ENCODE assay signal across 1 cellular context in genomic region chr12:49505672-49506071, GRCh38.
TF ChIP-seq lines count a peak whose summit lies in the region.

No MANE protein-coding gene starts in this region.

TF ChIP-seq in SK-N-SH, 30 proteins besides CTCF, POLR2A, EP300 and RAD21 (continued from another document):
- TF ChIP-seq ZBTB33 (IDR thresholded peaks at IDR 0.05; ENCODE audit: borderline replicate concordance, low read depth), result no peak
- TF ChIP-seq, protein P1, sequence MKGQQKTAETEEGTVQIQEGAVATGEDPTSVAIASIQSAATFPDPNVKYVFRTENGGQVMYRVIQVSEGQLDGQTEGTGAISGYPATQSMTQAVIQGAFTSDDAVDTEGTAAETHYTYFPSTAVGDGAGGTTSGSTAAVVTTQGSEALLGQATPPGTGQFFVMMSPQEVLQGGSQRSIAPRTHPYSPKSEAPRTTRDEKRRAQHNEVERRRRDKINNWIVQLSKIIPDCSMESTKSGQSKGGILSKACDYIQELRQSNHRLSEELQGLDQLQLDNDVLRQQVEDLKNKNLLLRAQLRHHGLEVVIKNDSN (IDR thresholded peaks at IDR 0.05; ENCODE audit: borderline replicate concordance, low read depth), result no peak
- TF ChIP-seq TAF1 (IDR thresholded peaks at IDR 0.05; ENCODE audit: borderline replicate concordance, low read depth, low read length), result no peak
- TF ChIP-seq MXI1 (IDR thresholded peaks at IDR 0.05; ENCODE audit: low read depth, low read length), result no peak
- peak; percentile 83 for TF ChIP-seq NFIC (IDR thresholded peaks at IDR 0.05; ENCODE audit: borderline replicate concordance)
- TF ChIP-seq YY1 (IDR thresholded peaks at IDR 0.05; ENCODE audit: low read depth), result no peak
- TF ChIP-seq CHD2 (IDR thresholded peaks at IDR 0.05; ENCODE audit: low read length, partially characterized antibody), result no peak
- TF ChIP-seq TEAD4 (IDR thresholded peaks at IDR 0.05; ENCODE audit: borderline replicate concordance, insufficient read depth), result 0 out of 2 replicates have a peak, but pooled peaks have one; percentile 21
- TF ChIP-seq RCOR1 (IDR thresholded peaks at IDR 0.05; ENCODE audit: low read length), result no peak
- TF ChIP-seq GATA2 (CRISPR knock-in tag; IDR thresholded peaks at IDR 0.05), result no peak
- TF ChIP-seq SIN3A (IDR thresholded peaks at IDR 0.05; ENCODE audit: borderline replicate concordance, low read depth, low read length), result no peak
- TF ChIP-seq, protein P2, sequence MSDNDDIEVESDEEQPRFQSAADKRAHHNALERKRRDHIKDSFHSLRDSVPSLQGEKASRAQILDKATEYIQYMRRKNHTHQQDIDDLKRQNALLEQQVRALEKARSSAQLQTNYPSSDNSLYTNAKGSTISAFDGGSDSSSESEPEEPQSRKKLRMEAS (IDR thresholded peaks at IDR 0.05; ENCODE audit: low read depth), result no peak
- peak; percentile 71 for TF ChIP-seq TCF12 (IDR thresholded peaks at IDR 0.05)
- TF ChIP-seq, protein P3, sequence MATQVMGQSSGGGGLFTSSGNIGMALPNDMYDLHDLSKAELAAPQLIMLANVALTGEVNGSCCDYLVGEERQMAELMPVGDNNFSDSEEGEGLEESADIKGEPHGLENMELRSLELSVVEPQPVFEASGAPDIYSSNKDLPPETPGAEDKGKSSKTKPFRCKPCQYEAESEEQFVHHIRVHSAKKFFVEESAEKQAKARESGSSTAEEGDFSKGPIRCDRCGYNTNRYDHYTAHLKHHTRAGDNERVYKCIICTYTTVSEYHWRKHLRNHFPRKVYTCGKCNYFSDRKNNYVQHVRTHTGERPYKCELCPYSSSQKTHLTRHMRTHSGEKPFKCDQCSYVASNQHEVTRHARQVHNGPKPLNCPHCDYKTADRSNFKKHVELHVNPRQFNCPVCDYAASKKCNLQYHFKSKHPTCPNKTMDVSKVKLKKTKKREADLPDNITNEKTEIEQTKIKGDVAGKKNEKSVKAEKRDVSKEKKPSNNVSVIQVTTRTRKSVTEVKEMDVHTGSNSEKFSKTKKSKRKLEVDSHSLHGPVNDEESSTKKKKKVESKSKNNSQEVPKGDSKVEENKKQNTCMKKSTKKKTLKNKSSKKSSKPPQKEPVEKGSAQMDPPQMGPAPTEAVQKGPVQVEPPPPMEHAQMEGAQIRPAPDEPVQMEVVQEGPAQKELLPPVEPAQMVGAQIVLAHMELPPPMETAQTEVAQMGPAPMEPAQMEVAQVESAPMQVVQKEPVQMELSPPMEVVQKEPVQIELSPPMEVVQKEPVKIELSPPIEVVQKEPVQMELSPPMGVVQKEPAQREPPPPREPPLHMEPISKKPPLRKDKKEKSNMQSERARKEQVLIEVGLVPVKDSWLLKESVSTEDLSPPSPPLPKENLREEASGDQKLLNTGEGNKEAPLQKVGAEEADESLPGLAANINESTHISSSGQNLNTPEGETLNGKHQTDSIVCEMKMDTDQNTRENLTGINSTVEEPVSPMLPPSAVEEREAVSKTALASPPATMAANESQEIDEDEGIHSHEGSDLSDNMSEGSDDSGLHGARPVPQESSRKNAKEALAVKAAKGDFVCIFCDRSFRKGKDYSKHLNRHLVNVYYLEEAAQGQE (IDR thresholded peaks at IDR 0.05; ENCODE audit: low read depth, low read length), result no peak
- no peak for TF ChIP-seq RXRA (IDR thresholded peaks at IDR 0.05; ENCODE audit: borderline replicate concordance, low read depth)
- TF ChIP-seq MEF2A (IDR thresholded peaks at IDR 0.05; ENCODE audit: borderline replicate concordance, low read depth), result no peak
- no peak for TF ChIP-seq FOXM1 (IDR thresholded peaks at IDR 0.05; ENCODE audit: low read depth)
- TF ChIP-seq, protein P4, sequence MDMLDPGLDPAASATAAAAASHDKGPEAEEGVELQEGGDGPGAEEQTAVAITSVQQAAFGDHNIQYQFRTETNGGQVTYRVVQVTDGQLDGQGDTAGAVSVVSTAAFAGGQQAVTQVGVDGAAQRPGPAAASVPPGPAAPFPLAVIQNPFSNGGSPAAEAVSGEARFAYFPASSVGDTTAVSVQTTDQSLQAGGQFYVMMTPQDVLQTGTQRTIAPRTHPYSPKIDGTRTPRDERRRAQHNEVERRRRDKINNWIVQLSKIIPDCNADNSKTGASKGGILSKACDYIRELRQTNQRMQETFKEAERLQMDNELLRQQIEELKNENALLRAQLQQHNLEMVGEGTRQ (IDR thresholded peaks at IDR 0.05; ENCODE audit: borderline replicate concordance, low read depth, low read length), result no peak
- TF ChIP-seq PBX3 (IDR thresholded peaks at IDR 0.05), result peak; percentile 66
